In genomic region chr17:50048146-50048720, GRCh38 we compare ENCODE assay signal across 23 cellular contexts. TPM values are rescaled to one million over a fixed set of nuclear protein-coding genes. Genes with fewer than 3 reads are reported as not detected.
DNase-seq lines count a peak whose midpoint lies in the region; TF ChIP-seq lines count a peak whose summit lies in the region.
"Had no signal": no experiment of that assay in that cellular context is flagged by ENCODE, and none has a peak within 500 bp of the region (broad histone marks: within the 10 kb centered on the region; RNA-seq: fewer than 3 reads in every experiment).

No MANE protein-coding gene starts in this region.

- no TSS peak for BruUV-seq in mammary epithelial cell (replicated peaks; lab: Mats Ljungman, UMichigan)

- H3K79me2 ChIP-seq in mammary epithelial cell (ENCODE audit: insufficient read depth, low read length): peaks cover 7% of the 10 kb centered on the region
- H3K79me2 ChIP-seq: parathyroid adenoma had no signal

- CTCF ChIA-PET in mammary epithelial cell (lab: Charles Lee; ENCODE audit: low non-redundant PET): no interaction called here

- no peak overlapping the region for H3K9ac ChIP-seq in mammary epithelial cell (ENCODE audit: insufficient read depth, low read length)
- H3K9ac ChIP-seq: parathyroid adenoma had no signal

- H3K9me3 Mint-ChIP-seq in nephron progenitor cell: no peaks in the 10 kb centered on the region
- H3K9me3 Mint-ChIP-seq: activated T-helper 1 cell treated with anti-CD3 and anti-CD28 coated beads, Interleukin-12 subunit alpha, Interleukin-12 subunit beta, Interleukin-2, Interleukin-4 antibody, amounts not matched to agents 30 ng/mL and 10 ng/mL and 1 ng/mL, durations not matched to agents 14 hours and 24 hours and 36 hours had no signal

- H3K4me1 Mint-ChIP-seq in nephron progenitor cell: peaks cover 72% of the 10 kb centered on the region

- H3K27me3 ChIP-seq in mammary epithelial cell (ENCODE audit: insufficient read depth, low read length): no peaks in the 10 kb centered on the region
- no peaks in the 10 kb centered on the region for H3K27me3 ChIP-seq in prostate gland (replicated peaks; ENCODE audit: insufficient read depth)
- no peaks in the 10 kb centered on the region for H3K27me3 ChIP-seq in transverse colon
- H3K27me3 ChIP-seq: cardiac muscle cell, esophagus squamous epithelium, stomach, upper lobe of left lung had no signal

- H3K4me2 ChIP-seq in mammary epithelial cell (ENCODE audit: insufficient read depth, low read depth, low read length): peak overlapping the region; percentile 39

- DNase-seq in EH (ENCODE audit: low read depth) (peak; percentile 72), M059J (ENCODE audit: low read depth) (peak; percentile 67), mammary epithelial cell (no peak), nephron progenitor cell (no peak), prostate gland (ENCODE audit: low spot score) (no peak), dermis blood vessel endothelial cell (no peak), transverse colon (no peak), NCI-H2227 treated with DMSO at 0.1 percent for 48 hours (lab: John Stamatoyannopoulos, UW) (no peak)
- DNase-seq: COR-L47; esophagus squamous epithelium; glutamatergic neuron; NCI-H1436; NCI-H748 treated with DMSO at 0.1 percent for 48 hours; stimulated activated CD4-positive, alpha-beta T cell treated with anti-CD3 and anti-CD28 coated beads, Interleukin-2, amount 100 ng/mL, for 48 hours; stomach; T-helper 9 cell; upper lobe of left lung had no signal

- TF ChIP-seq CTCF in mammary epithelial cell (conservative IDR thresholded peaks at IDR 0.05 in 1 of 2, IDR thresholded peaks at IDR 0.05 in 1 of 2; ENCODE audit: extremely low read depth in 1 of 2, insufficient read depth in 1 of 2, low read depth in 1 of 2, low read length in 2 of 2) (no peak), nephron progenitor cell (IDR thresholded peaks at IDR 0.05) (no peak), prostate gland (IDR thresholded peaks at IDR 0.05) (no peak), transverse colon (IDR thresholded peaks at IDR 0.05) (no peak)

- H3K36me3 ChIP-seq in mammary epithelial cell (ENCODE audit: insufficient read depth, low read length): no peaks in the 10 kb centered on the region
- H3K36me3 ChIP-seq in prostate gland: no peaks in the 10 kb centered on the region
- H3K36me3 ChIP-seq in transverse colon: no peaks in the 10 kb centered on the region
- H3K36me3 ChIP-seq: cardiac muscle cell, esophagus squamous epithelium, stomach, upper lobe of left lung had no signal

- H4K20me1 ChIP-seq in mammary epithelial cell (ENCODE audit: insufficient read depth, low read length): no peaks in the 10 kb centered on the region

- peak overlapping the region; percentile 29 for H3K27ac Mint-ChIP-seq in nephron progenitor cell

- no peaks in the 10 kb centered on the region for H3K36me3 Mint-ChIP-seq in nephron progenitor cell (ENCODE audit: low read depth)

- H3K9me3 ChIP-seq in mammary epithelial cell (replicated peaks; ENCODE audit: insufficient read depth, low read length): no peaks in the 10 kb centered on the region
- H3K9me3 ChIP-seq in prostate gland: no peaks in the 10 kb centered on the region
- no peaks in the 10 kb centered on the region for H3K9me3 ChIP-seq in transverse colon
- H3K9me3 ChIP-seq: esophagus squamous epithelium, stomach, upper lobe of left lung had no signal

- no peak for TF ChIP-seq EP300 in transverse colon (IDR thresholded peaks at IDR 0.05; ENCODE audit: low read depth)

- dilution Hi-C loops in mammary epithelial cell (cut with HindIII; ENCODE audit: low sequenced_read_pairs): no loop called here

- 55% methylated on average over 16 of the region's 17 CpGs for WGBS in mammary epithelial cell (ENCODE audit: low coverage, missing lambda C conversion rate)
- 73% methylated on average over 17 of the region's 17 CpGs for WGBS in prostate gland
- 89 to 91% methylated on average over 14 to 17 of the region's 17 CpGs for WGBS in transverse colon (ENCODE audit: low coverage in 1 of 2), 2 donors

- no peak overlapping the region for H2AFZ ChIP-seq in mammary epithelial cell (ENCODE audit: low read depth, low read length)
- H2AFZ ChIP-seq: parathyroid adenoma had no signal

- in situ Hi-C loops in mammary epithelial cell (cut with MboI; ENCODE audit: low sequenced_read_pairs in 2 of 2): no loop called here
- in situ Hi-C loops in transverse colon (cut with MboI; ENCODE audit: low pct_ligation_motif_present in 1 of 4, low pct_unique_long_range_greater_than_20kb in 1 of 4, low sequenced_read_pairs in 3 of 4): no loop called here

- H3K4me3 ChIP-seq in mammary epithelial cell (replicated peaks in 1 of 3; ENCODE audit: insufficient read depth in 1 of 3, low read depth in 2 of 3, low read length in 3 of 3) (no peak overlapping the region), prostate gland (no peak overlapping the region), transverse colon (no peak overlapping the region)
- H3K4me3 ChIP-seq: cardiac muscle cell, esophagus squamous epithelium, stomach, upper lobe of left lung had no signal

- H3K27me3 Mint-ChIP-seq in nephron progenitor cell (ENCODE audit: low read depth, poor library complexity): peaks cover 10% of the 10 kb centered on the region

- H3K27ac ChIP-seq in mammary epithelial cell (ENCODE audit: insufficient read depth, low read depth, low read length) (peak overlapping the region; percentile 72), prostate gland (no peak overlapping the region), transverse colon (no peak overlapping the region)
- H3K27ac ChIP-seq: cardiac muscle cell, parathyroid adenoma had no signal

- H3K4me1 ChIP-seq in mammary epithelial cell (ENCODE audit: insufficient read depth, low read length) (peaks cover 93% of the 10 kb centered on the region), prostate gland (replicated peaks) (peaks cover 10% of the 10 kb centered on the region), transverse colon (peaks cover 0 to 23% (median 2%) of the 10 kb centered on the region in 4 donors)

- TF ChIP-seq POLR2A in prostate gland (IDR thresholded peaks at IDR 0.05) (no peak), transverse colon (IDR thresholded peaks at IDR 0.05) (no peak)

- no peak overlapping the region for H3K4me3 Mint-ChIP-seq in nephron progenitor cell
- H3K4me3 Mint-ChIP-seq: activated T-helper 1 cell treated with anti-CD3 and anti-CD28 coated beads, Interleukin-12 subunit alpha, Interleukin-12 subunit beta, Interleukin-2, Interleukin-4 antibody, amounts not matched to agents 30 ng/mL and 10 ng/mL and 1 ng/mL, durations not matched to agents 14 hours and 24 hours and 36 hours had no signal

- intact Hi-C loops in mammary epithelial cell (cut with micrococcal nuclease): no loop called here
- intact Hi-C loops in prostate gland (cut with DNase I): no loop called here
- intact Hi-C loops in transverse colon (cut with DNase I; ENCODE audit: low total_unique reads): no loop called here

RNA-seq across cellular contexts. Expression of gene ITGA3, which starts 7.7 kb away (rescaled TPM):
- total RNA-seq in M059J (2014; rRNA removed; shearing (Covaris generic)): 365 and 711 TPM in 2 replicates
- total RNA-seq in mammary epithelial cell: 1,000 to 10,000 TPM; 1,418 to 2,030 TPM
- 1,026 TPM for polyA plus RNA-seq in mammary epithelial cell
- 2,074 TPM for polyA minus RNA-seq in mammary epithelial cell
- total RNA-seq in prostate gland: 10 to 100 TPM; 67.0 to 71.3 TPM
- 116 and 190 TPM in 2 replicates for total RNA-seq in dermis blood vessel endothelial cell
- total RNA-seq in transverse colon: 100 to 1,000 TPM; 147 to 294 (median 171) TPM

RNA-seq across cellular contexts. Expression of gene PDK2, which starts 46.9 kb away (rescaled TPM):
- 27.2 and 38.2 TPM in 2 replicates for total RNA-seq in M059J (2014; rRNA removed; shearing (Covaris generic))
- total RNA-seq in mammary epithelial cell (10 to 100 TPM; 18.2 to 24.8 TPM), prostate gland (10 to 100 TPM; 47.1 to 79.5 TPM), dermis blood vessel endothelial cell (12.3 and 20.8 TPM in 2 replicates), transverse colon (100 to 1,000 TPM in 3 of 4 donors, 10 to 100 TPM in 1; 84.6 to 292 (median 136) TPM)
- polyA plus RNA-seq in mammary epithelial cell: 7.7 TPM
- polyA minus RNA-seq in mammary epithelial cell: 13.5 TPM

RNA-seq across cellular contexts. Expression of gene DLX3, which starts 53.2 kb away (rescaled TPM):
- total RNA-seq in M059J (2014; rRNA removed; shearing (Covaris generic)): 0.15 and 0.96 TPM in 2 replicates
- under 1 TPM; 0.33 to 0.42 TPM for total RNA-seq in mammary epithelial cell
- polyA plus RNA-seq in mammary epithelial cell: 0.18 TPM
- not detected for polyA minus RNA-seq in mammary epithelial cell
- under 1 TPM; 0.36 to 0.68 TPM for total RNA-seq in prostate gland
- total RNA-seq in dermis blood vessel endothelial cell: not detected in 2 replicates
- not detected for total RNA-seq in transverse colon
- total RNA-seq: activated T-helper 1 cell treated with anti-CD3 and anti-CD28 coated beads, Interleukin-12 subunit alpha, Interleukin-12 subunit beta, Interleukin-2, Interleukin-4 antibody, amounts not matched to agents 30 ng/mL and 10 ng/mL and 1 ng/mL, durations not matched to agents 14 hours and 24 hours and 36 hours; Daoy; liver; skeletal muscle tissue; stomach had no signal
- polyA plus RNA-seq: liver had no signal

Comparison
In these comparisons a context has a peak if more than half of its experiments do, and no peak if none do; other contexts are left out.
1. DNase-seq: peak in EH (single experiment) and M059J (single experiment); none in mammary epithelial cell (single experiment), nephron progenitor cell (single experiment), prostate gland (single experiment), dermis blood vessel endothelial cell (single experiment), transverse colon (single experiment) and NCI-H2227 treated with DMSO at 0.1 percent for 48 hours (single experiment).